31 cellular contexts compared by ENCODE assay signal in genomic region chr3:33650495-33650894, GRCh38.
"Had no signal": no experiment of that assay in that cellular context is flagged by ENCODE, and none has a peak within 500 bp of the region (broad histone marks: within the 10 kb centered on the region; RNA-seq: fewer than 3 reads in every experiment).

No MANE protein-coding gene starts in this region.

- H3K27ac ChIP-seq: brain microvascular endothelial cell, PC-9, RWPE1, WERI-Rb-1 had no signal

- FAIRE-seq: RCC 7860 had no signal

- H3K9me3 Mint-ChIP-seq: activated CD8-positive, alpha-beta T cell treated with anti-CD3 and anti-CD28 coated beads for 36 hours; activated naive CD8-positive, alpha-beta T cell treated with anti-CD3 and anti-CD28 coated beads for 36 hours; activated T-cell treated with anti-CD3 and anti-CD28 coated beads, Interleukin-2, amount 50 U/mL, for 24 hours; activated T-helper 1 cell treated with anti-CD3 and anti-CD28 coated beads, Interleukin-12 subunit alpha, Interleukin-12 subunit beta, Interleukin-2, Interleukin-4 antibody, amounts not matched to agents 30 ng/mL and 10 ng/mL and 1 ng/mL, durations not matched to agents 14 hours and 24 hours and 36 hours; T-cell had no signal

- H3K36me3 ChIP-seq: brain microvascular endothelial cell, WERI-Rb-1 had no signal

- H3K4me3 ChIP-seq: PC-9 had no signal

- H3K36me3 Mint-ChIP-seq: activated naive CD8-positive, alpha-beta T cell treated with anti-CD3 and anti-CD28 coated beads for 36 hours; T-cell had no signal

- H3K27me3 Mint-ChIP-seq: activated CD8-positive, alpha-beta T cell treated with anti-CD3 and anti-CD28 coated beads for 36 hours; activated naive CD8-positive, alpha-beta T cell treated with anti-CD3 and anti-CD28 coated beads for 36 hours; activated T-cell treated with anti-CD3 and anti-CD28 coated beads, Interleukin-2, amount 50 U/mL, for 24 hours; T-cell had no signal

- H3K27ac Mint-ChIP-seq: activated CD8-positive, alpha-beta T cell treated with anti-CD3 and anti-CD28 coated beads for 36 hours; activated naive CD8-positive, alpha-beta T cell treated with anti-CD3 and anti-CD28 coated beads for 36 hours; activated T-cell treated with anti-CD3 and anti-CD28 coated beads, Interleukin-2, amount 50 U/mL, for 24 hours; activated T-helper 1 cell treated with anti-CD3 and anti-CD28 coated beads, Interleukin-12 subunit alpha, Interleukin-12 subunit beta, Interleukin-2, Interleukin-4 antibody, amounts not matched to agents 30 ng/mL and 10 ng/mL and 1 ng/mL, durations not matched to agents 14 hours and 24 hours and 36 hours; T-cell had no signal

- ATAC-seq: activated CD8-positive, alpha-beta T cell treated with anti-CD3 and anti-CD28 coated beads for 36 hours; Right ventricle myocardium inferior; SK-N-SH treated with all-trans-retinoic acid at 6 μM for 48 hours; T-cell had no signal

- DNase-seq: activated CD4-positive, alpha-beta T cell treated with anti-CD3 and anti-CD28 coated beads for 1 hour; activated CD4-positive, alpha-beta T cell treated with anti-CD3 and anti-CD28 coated beads for 48 hours; activated CD4-positive, CD25-positive, alpha-beta regulatory T cell; activated CD8-positive, alpha-beta T cell treated with anti-CD3 and anti-CD28 coated beads for 36 hours; activated naive CD4-positive, alpha-beta T cell treated with anti-CD3 and anti-CD28 coated beads, Interleukin-2, amount 50 U/mL, for 16 hours; activated naive CD8-positive, alpha-beta T cell treated with anti-CD3 and anti-CD28 coated beads for 36 hours; activated T-cell treated with anti-CD3 and anti-CD28 coated beads, Interleukin-2, amount 50 U/mL, for 24 hours; amniotic stem cell; aorta; brain microvascular endothelial cell; Karpas-422; NCI-H1048; NCI-H1105 treated with DMSO at 0.1 percent for 48 hours; NCI-H1436; NCI-H1694 treated with DMSO at 0.1 percent for 48 hours; NCI-H2029; NCI-H510A; NCI-H526; NCI-H748 treated with DMSO at 0.1 percent for 48 hours; NK-92 treated with Interleukin-12 subunit alpha and Interleukin-12 subunit beta, amount 100 ng/mL, for 24 hours; PC-9; SIG-M5; T-cell; T-helper 2 cell; T-helper 9 cell; WERI-Rb-1 had no signal

- H2AFZ ChIP-seq: PC-9 had no signal

- H3K27me3 ChIP-seq: brain microvascular endothelial cell had no signal

- H3K4me2 ChIP-seq: PC-9 had no signal

- H3K4me3 Mint-ChIP-seq: activated CD8-positive, alpha-beta T cell treated with anti-CD3 and anti-CD28 coated beads for 36 hours; activated naive CD8-positive, alpha-beta T cell treated with anti-CD3 and anti-CD28 coated beads for 36 hours; activated T-cell treated with anti-CD3 and anti-CD28 coated beads, Interleukin-2, amount 50 U/mL, for 24 hours; activated T-helper 1 cell treated with anti-CD3 and anti-CD28 coated beads, Interleukin-12 subunit alpha, Interleukin-12 subunit beta, Interleukin-2, Interleukin-4 antibody, amounts not matched to agents 30 ng/mL and 10 ng/mL and 1 ng/mL, durations not matched to agents 14 hours and 24 hours and 36 hours; T-cell had no signal
